ENCODE assay signal across 19 cellular contexts in genomic region chr15:81018197-81018596, GRCh38. TPM values are rescaled to one million over a fixed set of nuclear protein-coding genes. Genes with fewer than 3 reads are reported as not detected.
DNase-seq lines count a peak whose midpoint lies in the region; ATAC-seq and TF ChIP-seq lines count a peak whose summit lies in the region.
"Had no signal": no experiment of that assay in that cellular context is flagged by ENCODE, and none has a peak within 500 bp of the region (broad histone marks: within the 10 kb centered on the region; RNA-seq: fewer than 3 reads in every experiment).

No MANE protein-coding gene starts in this region.

- H3K4me3 Mint-ChIP-seq in activated T-helper 17 cell treated with anti-CD3 and anti-CD28 coated beads, Interleukin-2, amount 50 U/mL, for 72 hours, result no peak overlapping the region
- H3K4me3 Mint-ChIP-seq in stimulated activated naive B cell treated with anti-CD40 and anti-IgM and Interleukin-4, amounts not matched to agents 10 μg/mL and 1 μg/mL and 100 μg/mL, for 72 hours, result no peak overlapping the region
- H3K4me3 Mint-ChIP-seq: B cell; CD8-positive, alpha-beta memory T cell; IgD-negative memory B cell had no signal

- TF ChIP-seq CTCF in left ventricle myocardium inferior (IDR thresholded peaks at IDR 0.05; ENCODE audit: borderline replicate concordance), result no peak
- no peak for TF ChIP-seq CTCF in heart left ventricle (IDR thresholded peaks at IDR 0.05)

- H3K27me3 ChIP-seq in left ventricle myocardium inferior (ENCODE audit: low read depth) (no peaks in the 10 kb centered on the region), heart left ventricle (no peaks in the 10 kb centered on the region)
- H3K27me3 ChIP-seq: BLaER1 treated with 17β-estradiol and CSF1 and Interleukin-3, amounts not matched to agents 10 nM and 100 nM had no signal

- H3K27ac Mint-ChIP-seq in activated T-helper 17 cell treated with anti-CD3 and anti-CD28 coated beads, Interleukin-2, amount 50 U/mL, for 72 hours, result peak overlapping the region; percentile 61
- H3K27ac Mint-ChIP-seq in stimulated activated naive B cell treated with anti-CD40 and anti-IgM and Interleukin-4, amounts not matched to agents 10 μg/mL and 1 μg/mL and 100 μg/mL, for 72 hours, result peak overlapping the region; percentile 37
- H3K27ac Mint-ChIP-seq: B cell, IgD-negative memory B cell had no signal

- DNase-seq in left ventricle myocardium inferior (no peak), heart left ventricle (no peak), NCI-H524 (lab: John Stamatoyannopoulos, UW) (no peak), nucleus accumbens (lab: John Stamatoyannopoulos, UW) (no peak), inferior parietal cortex (ENCODE audit: extremely low spot score) (no peak)
- no peak for DNase-seq in stimulated activated naive B cell treated with anti-CD40 and anti-IgM and Interleukin-4, amounts not matched to agents 10 μg/mL and 1 μg/mL and 100 μg/mL, for 72 hours
- DNase-seq: 8988T; CD8-positive, alpha-beta memory T cell; COR-L47; DMS 273 treated with DMSO at 0.1 percent for 48 hours; DMS53; DND-41; EL had no signal

- TF ChIP-seq POLR2A in heart left ventricle (IDR thresholded peaks at IDR 0.05), result no peak

- H3K36me3 ChIP-seq in left ventricle myocardium inferior (no peaks in the 10 kb centered on the region), heart left ventricle (no peaks in the 10 kb centered on the region)
- H3K36me3 ChIP-seq: HAP-1 had no signal

- no peaks in the 10 kb centered on the region for H3K36me3 Mint-ChIP-seq in activated T-helper 17 cell treated with anti-CD3 and anti-CD28 coated beads, Interleukin-2, amount 50 U/mL, for 72 hours (ENCODE audit: low read depth)
- H3K36me3 Mint-ChIP-seq in stimulated activated naive B cell treated with anti-CD40 and anti-IgM and Interleukin-4, amounts not matched to agents 10 μg/mL and 1 μg/mL and 100 μg/mL, for 72 hours, result peaks cover 5 to 16% of the 10 kb centered on the region in 2 donors

- peaks cover 5% of the 10 kb centered on the region for H3K4me1 Mint-ChIP-seq in activated T-helper 17 cell treated with anti-CD3 and anti-CD28 coated beads, Interleukin-2, amount 50 U/mL, for 72 hours
- peaks cover 22 to 27% of the 10 kb centered on the region in 2 donors for H3K4me1 Mint-ChIP-seq in stimulated activated naive B cell treated with anti-CD40 and anti-IgM and Interleukin-4, amounts not matched to agents 10 μg/mL and 1 μg/mL and 100 μg/mL, for 72 hours

- ATAC-seq in heart left ventricle, result no peak
- no peak for ATAC-seq in activated T-helper 17 cell treated with anti-CD3 and anti-CD28 coated beads, Interleukin-2, amount 50 U/mL, for 72 hours (replicated peaks)
- no peak for ATAC-seq in stimulated activated naive B cell treated with anti-CD40 and anti-IgM and Interleukin-4, amounts not matched to agents 10 μg/mL and 1 μg/mL and 100 μg/mL, for 72 hours (replicated peaks)

- 95 to 100% (median 98%) methylated on average over 2 of the region's 2 CpGs for WGBS in heart left ventricle, 4 donors

- no peaks in the 10 kb centered on the region for H3K9me3 ChIP-seq in left ventricle myocardium inferior (replicated peaks)
- H3K9me3 ChIP-seq in heart left ventricle, result no peaks in the 10 kb centered on the region
- H3K9me3 ChIP-seq: BLaER1 treated with 17β-estradiol and CSF1 and Interleukin-3, amounts not matched to agents 10 nM and 100 nM; HAP-1 had no signal

- H3K9me3 Mint-ChIP-seq in activated T-helper 17 cell treated with anti-CD3 and anti-CD28 coated beads, Interleukin-2, amount 50 U/mL, for 72 hours, result no peaks in the 10 kb centered on the region
- H3K9me3 Mint-ChIP-seq in stimulated activated naive B cell treated with anti-CD40 and anti-IgM and Interleukin-4, amounts not matched to agents 10 μg/mL and 1 μg/mL and 100 μg/mL, for 72 hours, result no peaks in the 10 kb centered on the region
- H3K9me3 Mint-ChIP-seq: CD8-positive, alpha-beta memory T cell; IgD-negative memory B cell had no signal

- H3K4me3 ChIP-seq in left ventricle myocardium inferior, result no peak overlapping the region
- H3K4me3 ChIP-seq in heart left ventricle, result no peak overlapping the region
- H3K4me3 ChIP-seq: BLaER1 treated with 17β-estradiol and CSF1 and Interleukin-3, amounts not matched to agents 10 nM and 100 nM; HAP-1 had no signal

- H3K27me3 Mint-ChIP-seq in activated T-helper 17 cell treated with anti-CD3 and anti-CD28 coated beads, Interleukin-2, amount 50 U/mL, for 72 hours, result no peaks in the 10 kb centered on the region
- H3K27me3 Mint-ChIP-seq in stimulated activated naive B cell treated with anti-CD40 and anti-IgM and Interleukin-4, amounts not matched to agents 10 μg/mL and 1 μg/mL and 100 μg/mL, for 72 hours, result no peaks in the 10 kb centered on the region
- H3K27me3 Mint-ChIP-seq: B cell had no signal

- peak overlapping the region; percentile 68 for H3K27ac ChIP-seq in left ventricle myocardium inferior (replicated peaks)
- H3K27ac ChIP-seq in heart left ventricle, result no peak overlapping the region
- H3K27ac ChIP-seq: BLaER1 treated with 17β-estradiol and CSF1 and Interleukin-3, amounts not matched to agents 10 nM and 100 nM; HL-60 had no signal

- peaks cover 51% of the 10 kb centered on the region for H3K4me1 ChIP-seq in left ventricle myocardium inferior
- H3K4me1 ChIP-seq in heart left ventricle, result peaks cover 0 to 49% (median 32%) of the 10 kb centered on the region in 12 donors
- H3K4me1 ChIP-seq: HAP-1 had no signal

- intact Hi-C loops in left ventricle myocardium inferior (cut with micrococcal nuclease), result no loop called here
- intact Hi-C loops in heart left ventricle (cut with DNase I), result loop anchor here in 1 of 10 donors (10.0 kb wide), 1 partner anchor 57 kb away; no protein-coding TSS in a partner anchor

RNA-seq across cellular contexts. Expression of gene TLNRD1, which starts 17.5 kb away (rescaled TPM):
- total RNA-seq in left ventricle myocardium inferior (5.5 TPM), heart left ventricle (10 to 100 TPM in 4 of 9 donors, 1 to 10 TPM in 5; 5.3 to 30.8 (median 8.0) TPM)
- 1 to 10 TPM; 3.2 to 7.2 TPM for polyA plus RNA-seq in heart left ventricle
- total RNA-seq in activated T-helper 17 cell treated with anti-CD3 and anti-CD28 coated beads, Interleukin-2, amount 50 U/mL, for 72 hours, result 10 to 100 TPM; 19.1 to 39.3 TPM

RNA-seq across cellular contexts. Expression of gene MESD, which starts 28.6 kb away (rescaled TPM):
- total RNA-seq in left ventricle myocardium inferior, result 13.5 TPM
- total RNA-seq in heart left ventricle, result 10 to 100 TPM; 11.2 to 19.8 (median 14.8) TPM
- 10 to 100 TPM; 11.5 to 18.3 TPM for polyA plus RNA-seq in heart left ventricle
- 10 to 100 TPM; 22.0 to 28.4 TPM for total RNA-seq in activated T-helper 17 cell treated with anti-CD3 and anti-CD28 coated beads, Interleukin-2, amount 50 U/mL, for 72 hours
